20 cellular contexts compared by ENCODE assay signal in the genomic region with DNA sequence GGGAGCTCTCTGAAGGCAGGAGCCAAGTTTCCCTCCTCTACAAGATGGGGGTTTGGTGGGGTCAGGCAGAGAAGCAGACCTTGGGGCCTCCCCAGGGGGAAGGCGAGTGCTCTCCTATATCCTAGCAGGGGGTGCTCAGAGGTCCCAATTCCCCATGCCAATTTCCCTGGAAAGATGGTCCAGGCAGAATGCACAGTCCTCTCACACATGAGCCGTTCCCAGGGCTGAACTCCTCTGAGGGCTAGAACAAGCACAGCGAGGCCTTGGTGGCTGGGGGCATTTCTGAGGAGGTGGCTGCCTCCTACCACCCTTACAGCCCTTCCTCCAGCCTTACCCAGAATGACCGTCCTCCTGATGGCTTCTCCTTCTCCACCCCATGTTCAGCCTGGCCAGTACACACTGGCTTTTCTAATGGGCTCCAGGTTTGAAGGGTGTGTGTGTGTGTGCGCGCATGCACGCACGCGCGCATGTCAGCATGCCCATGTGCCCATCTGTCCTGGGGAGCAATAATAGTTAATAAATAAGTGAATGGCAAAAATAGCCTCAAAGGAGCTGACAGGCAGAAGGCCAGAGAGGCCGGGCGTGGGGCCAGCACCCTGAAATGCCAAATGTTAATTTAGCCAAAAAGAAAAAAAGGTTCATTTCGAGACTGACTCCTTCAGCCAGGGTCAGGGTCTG. TPM values are rescaled to one million over a fixed set of nuclear protein-coding genes. Genes with fewer than 3 reads are reported as not detected.
DNase-seq lines count a peak whose midpoint lies in the region; ATAC-seq and TF ChIP-seq lines count a peak whose summit lies in the region.
"Had no signal": no experiment of that assay in that cellular context is flagged by ENCODE, and none has a peak within 500 bp of the region (broad histone marks: within the 10 kb centered on the region; RNA-seq: fewer than 3 reads in every experiment).

No MANE protein-coding gene starts in this region.

- no peaks in the 10 kb centered on the region for H3K27me3 ChIP-seq in heart left ventricle
- H3K27me3 ChIP-seq in rectal smooth muscle tissue (ENCODE audit: control insufficient read depth, insufficient read depth, low read length), result no peaks in the 10 kb centered on the region
- H3K27me3 ChIP-seq in aorta (ENCODE audit: control insufficient read depth in 1 of 2, insufficient read depth in 2 of 2, low read length in 1 of 2), result no peaks in the 10 kb centered on the region

- WGBS in heart left ventricle, 4 donors, result 28 to 48% (median 47%) methylated on average over 13 of the region's 13 CpGs
- 2 to 6% methylated on average over 13 of the region's 13 CpGs for WGBS in aorta, 2 donors

- no peak overlapping the region for H3K9ac ChIP-seq in rectal smooth muscle tissue (ENCODE audit: low read length)
- H3K9ac ChIP-seq: KMS-11 had no signal

- intact Hi-C loops in heart left ventricle (cut with DNase I) (no loop called here), aorta (cut with DNase I) (loop anchor here in 1 of 2 donors (10.0 kb wide), 1 partner anchor 70 kb away; no protein-coding TSS in a partner anchor)

- peaks cover 3 to 100% (median 63%) of the 10 kb centered on the region in 12 donors for H3K4me1 ChIP-seq in heart left ventricle
- peaks cover 43% of the 10 kb centered on the region for H3K4me1 ChIP-seq in rectal smooth muscle tissue (ENCODE audit: control insufficient read depth, insufficient read depth, low read length)
- peaks cover 4 to 7% of the 10 kb centered on the region in 2 donors for H3K4me1 ChIP-seq in aorta (ENCODE audit: control insufficient read depth in 1 of 2, insufficient read depth in 2 of 2, low read length in 2 of 2)

- DNase-seq in caudate nucleus (lab: John Stamatoyannopoulos, UW) (peak in 7 of 61 donors; percentile 27 to 77 (median 47)), heart left ventricle (peak in 4 of 5 donors; percentile 46 to 59 (median 50)), aorta (peak; percentile 68 to 85), NCI-H2196 treated with DMSO at 0.1 percent for 48 hours (lab: John Stamatoyannopoulos, UW; ENCODE audit: unreplicated experiment) (no peak), mucosa of gallbladder (ENCODE audit: low spot score) (no peak)
- DNase-seq: activated CD8-positive, alpha-beta T cell treated with anti-CD3 and anti-CD28 coated beads, Interleukin-2, amount 10 ng/mL, durations not matched to agents 7 days and 5 days; activated naive CD4-positive, alpha-beta T cell treated with anti-CD3 and anti-CD28 coated beads, Interleukin-2, amount 50 U/mL, for 16 hours; activated T-cell treated with anti-CD3 and anti-CD28 coated beads, Interleukin-2, amount 50 U/mL, for 4 hours; erythroblast; glutamatergic neuron; HCEC 1CT; immature natural killer cell; naive thymus-derived CD8-positive, alpha-beta T cell; NCI-H2107; NCI-H748 treated with DMSO at 0.1 percent for 48 hours; stimulated activated naive B cell treated with anti-CD40 and anti-IgM and Interleukin-4, amounts not matched to agents 10 μg/mL and 1 μg/mL and 100 μg/mL, for 72 hours had no signal

- H3K36me3 ChIP-seq in heart left ventricle (no peaks in the 10 kb centered on the region), rectal smooth muscle tissue (ENCODE audit: control insufficient read depth, insufficient read depth, low read length) (no peaks in the 10 kb centered on the region), aorta (ENCODE audit: control insufficient read depth in 1 of 2, insufficient read depth in 2 of 2, low read length in 1 of 2) (no peaks in the 10 kb centered on the region)

- TF ChIP-seq CTCF in heart left ventricle (IDR thresholded peaks at IDR 0.05), result no peak

- H3K9me3 ChIP-seq in heart left ventricle (no peaks in the 10 kb centered on the region), aorta (ENCODE audit: control insufficient read depth, low read length) (no peaks in the 10 kb centered on the region)

- ATAC-seq in heart left ventricle (peak; percentile 11 to 38 (median 22)), aorta (ENCODE audit: low FRiP score) (peak; percentile 66), HG02852 (IDR thresholded peaks at IDR 0.05; ENCODE audit: unreplicated experiment) (no peak)
- ATAC-seq: activated CD8-positive, alpha-beta T cell treated with anti-CD3 and anti-CD28 coated beads, Interleukin-2, amount 10 ng/mL, durations not matched to agents 7 days and 5 days; activated T-cell treated with anti-CD3 and anti-CD28 coated beads, Interleukin-2, amount 50 U/mL, for 4 hours; naive thymus-derived CD8-positive, alpha-beta T cell; stimulated activated naive B cell treated with anti-CD40 and anti-IgM and Interleukin-4, amounts not matched to agents 10 μg/mL and 1 μg/mL and 100 μg/mL, for 72 hours; WTC11 had no signal

- H3K27ac ChIP-seq in caudate nucleus (ENCODE audit: low read depth, low read length) (peak overlapping the region; percentile 94), heart left ventricle (peak overlapping the region; percentile 56 to 94 (median 84)), rectal smooth muscle tissue (ENCODE audit: low read depth, low read length) (peak overlapping the region; percentile 63), aorta (ENCODE audit: low read depth in 1 of 2, low read length in 2 of 2) (peak overlapping the region; percentile 20 to 94)
- H3K27ac ChIP-seq: KMS-11 had no signal

- no peak for TF ChIP-seq POLR2A in heart left ventricle (IDR thresholded peaks at IDR 0.05)

- H3K4me3 ChIP-seq in heart left ventricle (no peak overlapping the region), rectal smooth muscle tissue (ENCODE audit: low read length) (no peak overlapping the region), aorta (ENCODE audit: low read length in 2 of 2) (no peak overlapping the region)

RNA-seq across cellular contexts. Expression of a gene that starts 24.4 kb away (rescaled TPM):
- total RNA-seq in heart left ventricle, result 100 to 1,000 TPM; 106 to 276 (median 170) TPM
- 10 to 100 TPM; 78.5 to 84.1 TPM for polyA plus RNA-seq in heart left ventricle
- total RNA-seq in aorta, result 10 to 100 TPM; 65.5 to 72.7 TPM
- polyA plus RNA-seq in aorta, result 10 to 100 TPM in 1 of 2 donors, 1 to 10 TPM in 1; 6.6 to 16.3 TPM
- total RNA-seq in mucosa of gallbladder, result 25.8 TPM
- total RNA-seq: activated CD8-positive, alpha-beta T cell treated with anti-CD3 and anti-CD28 coated beads, Interleukin-2, amount 10 ng/mL, durations not matched to agents 7 days and 5 days; naive thymus-derived CD8-positive, alpha-beta T cell had no signal

Comparison
In these comparisons a context has a peak if more than half of its experiments do, and no peak if none do; other contexts are left out.
1. DNase-seq: peak in heart left ventricle (4 of 5) and aorta (2 of 2); none in NCI-H2196 treated with DMSO at 0.1 percent for 48 hours (single experiment) and mucosa of gallbladder (single experiment).
2. Peak in every context shown above with its lines, with median percentiles within 50 percentile points of each other: H3K27ac ChIP-seq.